In the genomic region with DNA sequence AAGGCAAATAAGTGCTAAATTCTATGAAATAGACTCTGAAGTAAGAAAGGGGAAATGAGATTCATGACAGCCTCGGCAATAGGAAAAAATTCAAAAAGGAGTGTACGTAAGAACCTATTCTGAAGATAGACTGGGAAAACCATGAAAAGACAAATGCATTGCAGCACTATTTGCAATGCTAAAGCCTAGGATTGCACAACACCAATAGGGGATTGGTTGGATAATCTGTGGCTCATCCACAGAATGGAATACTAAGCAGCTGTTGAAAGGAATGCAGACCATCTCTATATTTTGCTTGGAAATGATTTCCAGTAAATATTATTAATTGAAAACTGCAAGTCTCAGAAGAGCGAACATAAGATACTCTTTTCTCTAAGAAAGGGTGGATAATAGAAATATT, we compare ENCODE assay signal across 26 cellular contexts.
DNase-seq lines count a peak whose midpoint lies in the region; ATAC-seq and TF ChIP-seq lines count a peak whose summit lies in the region.
"Had no signal": no experiment of that assay in that cellular context is flagged by ENCODE, and none has a peak within 500 bp of the region (broad histone marks: within the 10 kb centered on the region; RNA-seq: fewer than 3 reads in every experiment).

No MANE protein-coding gene starts in this region.

- ATAC-seq in HG03095 (IDR thresholded peaks at IDR 0.05; ENCODE audit: unreplicated experiment) = no peak
- no peak for ATAC-seq in activated naive CD4-positive, alpha-beta T cell treated with anti-CD3 and anti-CD28 coated beads, Interleukin-2, amount 50 U/mL, for 72 hours
- ATAC-seq: A549, right cardiac atrium had no signal

- no peaks in the 10 kb centered on the region for H3K9me2 ChIP-seq in GM23248 (ENCODE audit: insufficient read depth)
- H3K9me2 ChIP-seq in OCI-LY7 (ENCODE audit: insufficient read depth, low read length) = no peaks in the 10 kb centered on the region

- no peak overlapping the region for H3K9ac ChIP-seq in GM23248
- H3K9ac ChIP-seq in endodermal cell (ENCODE audit: extremely low read depth, low read length, poor library complexity, severe bottlenecking) = no peak overlapping the region
- H3K9ac ChIP-seq: BLaER1, parathyroid adenoma had no signal

- H3K27ac ChIP-seq in A673 (ENCODE audit: low read depth, low read length, poor library complexity, severe bottlenecking) = no peak overlapping the region
- H3K27ac ChIP-seq in GM23248 = no peak overlapping the region
- no peak overlapping the region for H3K27ac ChIP-seq in OCI-LY7 (ENCODE audit: low read depth, low read length, poor library complexity, severe bottlenecking)
- no peak overlapping the region for H3K27ac ChIP-seq in endodermal cell (ENCODE audit: low read depth, low read length)
- H3K27ac ChIP-seq: A549, BLaER1, epithelial cell of prostate, parathyroid adenoma, transverse colon, VCaP had no signal

- no peak overlapping the region for H3K4me3 Mint-ChIP-seq in endodermal cell
- H3K4me3 Mint-ChIP-seq: activated naive CD8-positive, alpha-beta T cell treated with anti-CD3 and anti-CD28 coated beads for 36 hours; IgD-negative memory B cell; nephron progenitor cell had no signal

- H3K9me3 Mint-ChIP-seq in activated naive CD4-positive, alpha-beta T cell treated with anti-CD3 and anti-CD28 coated beads, Interleukin-2, amount 50 U/mL, for 72 hours = no peaks in the 10 kb centered on the region
- H3K9me3 Mint-ChIP-seq in endodermal cell = no peaks in the 10 kb centered on the region
- H3K9me3 Mint-ChIP-seq: activated naive CD8-positive, alpha-beta T cell treated with anti-CD3 and anti-CD28 coated beads for 36 hours; IgD-negative memory B cell had no signal

- in situ Hi-C loops in GM23248 (cut with MboI) = no loop called here

- CTCF ChIA-PET in A673 (lab: Charles Lee) (no interaction called here), OCI-LY7 (lab: Charles Lee; ENCODE audit: unreplicated experiment) (no interaction called here)

- DNase-seq in A673 (ENCODE audit: low spot score) (peak; percentile 54), GM23248 (peak; percentile 67), OCI-LY7 (ENCODE audit: low spot score) (no peak), fibroblast of gingiva (ENCODE audit: low read depth) (peak; percentile 11), endodermal cell (no peak), HT-29 (ENCODE audit: low spot score) (no peak)
- no peak for DNase-seq in activated naive CD4-positive, alpha-beta T cell treated with anti-CD3 and anti-CD28 coated beads, Interleukin-2, amount 50 U/mL, for 72 hours (ENCODE audit: low spot score in 2 of 2)
- DNase-seq: activated CD4-positive, alpha-beta T cell treated with anti-CD3 and anti-CD28 coated beads for 48 hours; activated CD8-positive, alpha-beta memory T cell treated with anti-CD3 and anti-CD28 coated beads for 24 hours; activated effector memory CD4-positive, alpha-beta T cell treated with Interleukin-2 at 50 U/mL for 16 hours; activated naive CD8-positive, alpha-beta T cell treated with anti-CD3 and anti-CD28 coated beads for 36 hours; Caco-2; GOT3; NCI-H1417 treated with DMSO at 0.1 percent for 48 hours; nephron progenitor cell; right cardiac atrium; Right ventricle myocardium superior; stimulated activated CD4-positive, alpha-beta T cell treated with anti-CD3 and anti-CD28 coated beads, Interleukin-2, amount 100 ng/mL, for 48 hours; transverse colon had no signal

- H2AFZ ChIP-seq in GM23248 (no peak overlapping the region), OCI-LY7 (ENCODE audit: low read length) (peak overlapping the region; percentile 49; the same call in 1 of the 2 replicates)
- H2AFZ ChIP-seq: parathyroid adenoma had no signal

- no peak for TF ChIP-seq CTCF in A673 (conservative IDR thresholded peaks at IDR 0.05; ENCODE audit: low read depth, low read length)
- TF ChIP-seq CTCF in OCI-LY7 (conservative IDR thresholded peaks at IDR 0.05; ENCODE audit: low read length) = no peak
- no peak for TF ChIP-seq CTCF in endodermal cell (conservative IDR thresholded peaks at IDR 0.05)

- H3K4me2 ChIP-seq in GM23248 (ENCODE audit: unreplicated experiment) (no peak overlapping the region), OCI-LY7 (ENCODE audit: low read length) (peak overlapping the region; percentile 16; the same call in 1 of the 2 replicates)
- H3K4me2 ChIP-seq: A549, BLaER1 had no signal

- H3K9me3 ChIP-seq in A673 (ENCODE audit: low read depth, low read length, poor library complexity, severe bottlenecking) (no peaks in the 10 kb centered on the region), GM23248 (ENCODE audit: low read depth) (no peaks in the 10 kb centered on the region), OCI-LY7 (ENCODE audit: low read length) (0 out of 2 replicates have a peak, but pooled peaks cover 11% of the 10 kb centered on the region), endodermal cell (ENCODE audit: control insufficient read depth, low read length) (no peaks in the 10 kb centered on the region)
- H3K9me3 ChIP-seq: A549, BLaER1, Caco-2, transverse colon had no signal

- H3F3A ChIP-seq in GM23248 (ENCODE audit: insufficient read depth) = no peaks in the 10 kb centered on the region

- H3K4me3 ChIP-seq in A673 (ENCODE audit: low read depth, low read length, poor library complexity, severe bottlenecking) (no peak overlapping the region), GM23248 (no peak overlapping the region), OCI-LY7 (ENCODE audit: low read depth, low read length, poor library complexity, severe bottlenecking) (no peak overlapping the region), endodermal cell (ENCODE audit: low read length) (no peak overlapping the region)
- H3K4me3 ChIP-seq: A549, BLaER1, transverse colon had no signal

- H3K27ac Mint-ChIP-seq in activated naive CD4-positive, alpha-beta T cell treated with anti-CD3 and anti-CD28 coated beads, Interleukin-2, amount 50 U/mL, for 72 hours = no peak overlapping the region
- H3K27ac Mint-ChIP-seq in endodermal cell = no peak overlapping the region
- H3K27ac Mint-ChIP-seq: activated naive CD8-positive, alpha-beta T cell treated with anti-CD3 and anti-CD28 coated beads for 36 hours; IgD-negative memory B cell; nephron progenitor cell had no signal

- no peaks in the 10 kb centered on the region for H4K20me1 ChIP-seq in GM23248 (ENCODE audit: insufficient read depth)
- H4K20me1 ChIP-seq in OCI-LY7 (ENCODE audit: insufficient read depth, low read length) = no peaks in the 10 kb centered on the region
- H4K20me1 ChIP-seq: BLaER1 had no signal

- intact Hi-C loops in A673 (cut with micrococcal nuclease; ENCODE audit: unreplicated experiment) (no loop called here), OCI-LY7 (cut with micrococcal nuclease; ENCODE audit: unreplicated experiment) (no loop called here)

- peaks cover 5% of the 10 kb centered on the region for H3K27me3 Mint-ChIP-seq in endodermal cell (ENCODE audit: insufficient read depth)

- peaks cover 4% of the 10 kb centered on the region for H3K4me1 Mint-ChIP-seq in endodermal cell
- H3K4me1 Mint-ChIP-seq: activated naive CD8-positive, alpha-beta T cell treated with anti-CD3 and anti-CD28 coated beads for 36 hours; IgD-negative memory B cell had no signal

- H3K36me3 Mint-ChIP-seq in activated naive CD4-positive, alpha-beta T cell treated with anti-CD3 and anti-CD28 coated beads, Interleukin-2, amount 50 U/mL, for 72 hours = no peaks in the 10 kb centered on the region
- no peaks in the 10 kb centered on the region for H3K36me3 Mint-ChIP-seq in endodermal cell (ENCODE audit: low read depth)
- H3K36me3 Mint-ChIP-seq: activated naive CD8-positive, alpha-beta T cell treated with anti-CD3 and anti-CD28 coated beads for 36 hours; IgD-negative memory B cell had no signal

- no peaks in the 10 kb centered on the region for H3K79me2 ChIP-seq in GM23248 (ENCODE audit: insufficient read depth)
- no peaks in the 10 kb centered on the region for H3K79me2 ChIP-seq in OCI-LY7 (ENCODE audit: insufficient read depth, low read depth, low read length)
- H3K79me2 ChIP-seq: parathyroid adenoma had no signal

- 43% methylated on average over 3 of the region's 3 CpGs for WGBS in GM23248 (ENCODE audit: low coverage in 1 of 2, low lambda C conversion rate in 2 of 2, missing lambda C conversion rate in 2 of 2), 2 experiments
- 89 to 91% methylated on average over 2 of the region's 3 CpGs for whole genome bisulfite sequencing in endodermal cell (ENCODE audit: insufficient coverage in 1 of 2, insufficient read length in 1 of 2), 2 experiments

- BruUV-seq in A673 (replicated peaks; lab: Mats Ljungman, UMichigan) (no TSS peak), OCI-LY7 (replicated peaks; lab: Mats Ljungman, UMichigan) (no TSS peak)

- POLR2A ChIA-PET in A673 (lab: Charles Lee; ENCODE audit: low non-redundant PET) = no interaction called here
- POLR2A ChIA-PET in OCI-LY7 (lab: Charles Lee) = no interaction called here

- no peaks in the 10 kb centered on the region for H3K27me3 ChIP-seq in A673 (replicated peaks; ENCODE audit: insufficient read depth, low read depth, low read length, poor library complexity)
- peaks cover 26% of the 10 kb centered on the region for H3K27me3 ChIP-seq in GM23248 (replicated peaks; ENCODE audit: insufficient read depth)
- H3K27me3 ChIP-seq in endodermal cell (ENCODE audit: control insufficient read depth, insufficient read depth, low read length, poor library complexity, severe bottlenecking) = no peaks in the 10 kb centered on the region
- H3K27me3 ChIP-seq: BLaER1, transverse colon had no signal

- H3K4me1 ChIP-seq in A673 (ENCODE audit: insufficient read depth, low read length, poor library complexity, severe bottlenecking) (peaks cover 37% of the 10 kb centered on the region), GM23248 (ENCODE audit: insufficient read depth) (no peaks in the 10 kb centered on the region), OCI-LY7 (ENCODE audit: insufficient read depth, low read length, poor library complexity, severe bottlenecking) (peaks cover 16% of the 10 kb centered on the region), endodermal cell (ENCODE audit: control insufficient read depth, insufficient read depth, low read length) (no peaks in the 10 kb centered on the region)
- H3K4me1 ChIP-seq: A549, Caco-2, parathyroid adenoma, transverse colon had no signal

- H3K36me3 ChIP-seq in A673 (ENCODE audit: insufficient read depth, low read length, poor library complexity, severe bottlenecking) (no peaks in the 10 kb centered on the region), GM23248 (ENCODE audit: low read depth) (no peaks in the 10 kb centered on the region), OCI-LY7 (ENCODE audit: insufficient read depth, low read length) (no peaks in the 10 kb centered on the region), endodermal cell (ENCODE audit: control insufficient read depth, insufficient read depth, low read length) (no peaks in the 10 kb centered on the region)
- H3K36me3 ChIP-seq: BLaER1, transverse colon had no signal

Comparison
In these comparisons a context has a peak if more than half of its experiments do, and no peak if none do; other contexts are left out.
1. DNase-seq: peak in A673 (single experiment), GM23248 (single experiment) and fibroblast of gingiva (single experiment); none in OCI-LY7 (single experiment), activated naive CD4-positive, alpha-beta T cell treated with anti-CD3 and anti-CD28 coated beads, Interleukin-2, amount 50 U/mL, for 72 hours (0 of 2), endodermal cell (single experiment) and HT-29 (single experiment).